Comparison of ENCODE assay signal across 8 cellular contexts in genomic region chr11:75563978-75564552, GRCh38. TPM values are rescaled to one million over a fixed set of nuclear protein-coding genes. Genes with fewer than 3 reads are reported as not detected.
DNase-seq lines count a peak whose midpoint lies in the region; ATAC-seq and TF ChIP-seq lines count a peak whose summit lies in the region.

No MANE protein-coding gene starts in this region.

- no peaks in the 10 kb centered on the region for H3K9me3 ChIP-seq in neural progenitor cell (ENCODE audit: low read depth)

- no peak for ATAC-seq in HG03280 (IDR thresholded peaks at IDR 0.05; ENCODE audit: unreplicated experiment)

- peak overlapping the region; percentile 95 for H3K4me3 Mint-ChIP-seq in neural progenitor cell

- peaks cover 44% of the 10 kb centered on the region for H3K4me1 ChIP-seq in neural progenitor cell

- no peaks in the 10 kb centered on the region for H3K36me3 ChIP-seq in neural progenitor cell

- H3K4me2 ChIP-seq in neural progenitor cell, result peak overlapping the region; percentile 94

- TF ChIP-seq CTCF in fibroblast of mammary gland (conservative IDR thresholded peaks at IDR 0.05; ENCODE audit: control insufficient read depth, insufficient read depth, low read depth, low read length) (peak; percentile 73), neural progenitor cell (IDR thresholded peaks at IDR 0.05) (peak; percentile 62)

- peaks cover 46% of the 10 kb centered on the region for H4K20me1 ChIP-seq in neural progenitor cell (ENCODE audit: low read depth)

- H3F3A ChIP-seq in neural progenitor cell (ENCODE audit: low read depth), result peaks cover 50% of the 10 kb centered on the region

- peak overlapping the region; percentile 94 for H3K27ac ChIP-seq in neural progenitor cell

- H3K9ac ChIP-seq in neural progenitor cell, result peak overlapping the region; percentile 85

- H3K36me3 Mint-ChIP-seq in neural progenitor cell, result peaks cover 16% of the 10 kb centered on the region

- H2AFZ ChIP-seq in neural progenitor cell (replicated peaks), result no peak overlapping the region

- no peaks in the 10 kb centered on the region for H3K27me3 ChIP-seq in neural progenitor cell

- H3K4me1 Mint-ChIP-seq in neural progenitor cell, result peaks cover 59% of the 10 kb centered on the region

- H3K9me3 Mint-ChIP-seq in neural progenitor cell, result no peaks in the 10 kb centered on the region

- H3K79me2 ChIP-seq in neural progenitor cell (ENCODE audit: low read depth), result peaks cover 70% of the 10 kb centered on the region

- peak overlapping the region; percentile 99 for H3K4me3 ChIP-seq in fibroblast of mammary gland (ENCODE audit: control insufficient read depth, low read depth, low read length)
- H3K4me3 ChIP-seq in neural progenitor cell, result peak overlapping the region; percentile 77

- H3K27ac Mint-ChIP-seq in neural progenitor cell, result peak overlapping the region; percentile 99

- peak; percentile 90 for DNase-seq in EL
- DNase-seq in T1000 (lab: John Stamatoyannopoulos, UW), result peak; percentile 84
- DNase-seq in fibroblast of mammary gland (ENCODE audit: low read depth), result peak; percentile 97
- peak; percentile 91 for DNase-seq in neural progenitor cell (ENCODE audit: low spot score)
- DNase-seq in SHP77 (lab: John Stamatoyannopoulos, UW), result no peak
- no peak for DNase-seq in NCI-H82 (lab: John Stamatoyannopoulos, UW)
- no peak for DNase-seq in stimulated activated CD4-positive, alpha-beta T cell treated with anti-CD3 and anti-CD28 coated beads, Interleukin-4, amount 100 ng/mL, for 4 hours

- peaks cover 6% of the 10 kb centered on the region for H3K27me3 Mint-ChIP-seq in neural progenitor cell (ENCODE audit: insufficient read depth, low read depth)

RNA-seq across cellular contexts. Expression of gene SERPINH1, which starts 2.0 kb away (rescaled TPM):
- total RNA-seq in neural progenitor cell (ENCODE audit: low replicate concordance), result 219 and 589 TPM in 2 replicates

RNA-seq across cellular contexts. Expression of gene GDPD5, which starts 38.3 kb away (rescaled TPM):
- 11.3 and 32.7 TPM in 2 replicates for total RNA-seq in neural progenitor cell (ENCODE audit: low replicate concordance)

Comparison
In these comparisons a context has a peak if more than half of its experiments do, and no peak if none do; other contexts are left out.
1. DNase-seq: peak in EL (single experiment), T1000 (single experiment), fibroblast of mammary gland (single experiment) and neural progenitor cell (single experiment); none in SHP77 (0 of 2), NCI-H82 (single experiment) and stimulated activated CD4-positive, alpha-beta T cell treated with anti-CD3 and anti-CD28 coated beads, Interleukin-4, amount 100 ng/mL, for 4 hours (0 of 2).